4 cellular contexts compared by ENCODE assay signal in the genomic region with DNA sequence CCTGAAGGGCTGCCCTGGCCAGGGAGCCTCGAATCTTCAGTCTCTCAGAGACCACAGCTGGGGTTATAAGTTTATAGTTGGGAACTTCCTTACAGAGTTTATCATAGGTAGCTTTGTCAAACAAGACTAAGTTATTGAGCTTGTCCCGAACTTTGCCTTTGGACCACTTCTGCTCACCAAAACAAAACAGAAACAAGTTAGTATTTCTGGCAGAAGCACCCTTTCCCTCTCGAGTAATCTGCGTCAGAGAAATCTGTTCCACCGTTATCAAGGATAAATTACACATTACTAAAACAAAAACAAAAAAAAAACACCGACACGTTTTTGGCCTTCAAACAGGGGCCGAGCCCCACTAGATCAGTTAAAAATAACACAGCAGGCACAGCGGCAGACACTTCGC. TPM values are rescaled to one million over a fixed set of nuclear protein-coding genes. Genes with fewer than 3 reads are reported as not detected.
DNase-seq lines count a peak whose midpoint lies in the region; ATAC-seq and TF ChIP-seq lines count a peak whose summit lies in the region.
"Not testable (repeated sequence)": the region's sequence is repeated elsewhere in the genome, so short reads cannot be mapped to it uniquely, and the experiment has no call there.

No MANE protein-coding gene starts in this region.

- not testable (repeated sequence) for H3K27me3 ChIP-seq in HUES48 (ENCODE audit: control insufficient read depth, insufficient read depth, low read length); ascending aorta

- H3K4me3 ChIP-seq in HUES48 (ENCODE audit: low read depth, low read length) = peak overlapping the region; percentile 98
- H3K4me3 ChIP-seq in ascending aorta = peak overlapping the region; percentile 78 to 89

- H3K27me3 Mint-ChIP-seq in immature natural killer cell (ENCODE audit: low read depth in 3 of 3) = peaks cover 2 to 11% (median 7%) of the 10 kb centered on the region in 3 donors
- not testable (repeated sequence) for H3K27me3 Mint-ChIP-seq in stimulated activated naive B cell treated with anti-CD40 and anti-IgM and Interleukin-4, amounts not matched to agents 10 μg/mL and 1 μg/mL and 100 μg/mL, for 72 hours

- not testable (repeated sequence) for H3K9me3 ChIP-seq in HUES48 (ENCODE audit: control insufficient read depth, insufficient read depth, low read length); ascending aorta

- intact Hi-C loops in ascending aorta (cut with DNase I) = not testable (repeated sequence)

- H3K4me3 Mint-ChIP-seq in immature natural killer cell = peak overlapping the region; percentile 93 to 100 (median 98)
- H3K4me3 Mint-ChIP-seq in stimulated activated naive B cell treated with anti-CD40 and anti-IgM and Interleukin-4, amounts not matched to agents 10 μg/mL and 1 μg/mL and 100 μg/mL, for 72 hours = peak overlapping the region; percentile 98

- DNase-seq in ascending aorta (ENCODE audit: low spot score in 2 of 2); stimulated activated naive B cell treated with anti-CD40 and anti-IgM and Interleukin-4, amounts not matched to agents 10 μg/mL and 1 μg/mL and 100 μg/mL, for 72 hours: not testable (repeated sequence)
- DNase-seq in immature natural killer cell = peak in 1 of 3 donors; percentile 17

- peak overlapping the region; percentile 94 for H3K9ac ChIP-seq in HUES48 (ENCODE audit: low read depth, low read length)

- not testable (repeated sequence) for H3K4me1 ChIP-seq in HUES48 (ENCODE audit: control insufficient read depth, insufficient read depth, low read length)
- H3K4me1 ChIP-seq in ascending aorta = peaks cover 7 to 32% of the 10 kb centered on the region in 2 donors

- H3K36me3 Mint-ChIP-seq in immature natural killer cell = peaks cover 11 to 31% (median 24%) of the 10 kb centered on the region in 3 donors
- H3K36me3 Mint-ChIP-seq in stimulated activated naive B cell treated with anti-CD40 and anti-IgM and Interleukin-4, amounts not matched to agents 10 μg/mL and 1 μg/mL and 100 μg/mL, for 72 hours = peaks cover 47 to 62% of the 10 kb centered on the region in 2 donors

- H3K4me1 Mint-ChIP-seq in immature natural killer cell = peaks cover 54 to 60% of the 10 kb centered on the region in 2 donors
- peaks cover 23 to 29% of the 10 kb centered on the region in 2 donors for H3K4me1 Mint-ChIP-seq in stimulated activated naive B cell treated with anti-CD40 and anti-IgM and Interleukin-4, amounts not matched to agents 10 μg/mL and 1 μg/mL and 100 μg/mL, for 72 hours

- H3K9me3 Mint-ChIP-seq in immature natural killer cell; stimulated activated naive B cell treated with anti-CD40 and anti-IgM and Interleukin-4, amounts not matched to agents 10 μg/mL and 1 μg/mL and 100 μg/mL, for 72 hours: not testable (repeated sequence)

- H3K36me3 ChIP-seq in HUES48 (ENCODE audit: control insufficient read depth, insufficient read depth, low read length) = peaks cover 64% of the 10 kb centered on the region
- H3K36me3 ChIP-seq in ascending aorta = peaks cover 28 to 54% of the 10 kb centered on the region in 2 donors

- peak overlapping the region; percentile 98 to 100 (median 100) for H3K27ac Mint-ChIP-seq in immature natural killer cell
- H3K27ac Mint-ChIP-seq in stimulated activated naive B cell treated with anti-CD40 and anti-IgM and Interleukin-4, amounts not matched to agents 10 μg/mL and 1 μg/mL and 100 μg/mL, for 72 hours = peak overlapping the region; percentile 100

- TF ChIP-seq CTCF in ascending aorta (IDR thresholded peaks at IDR 0.05) = not testable (repeated sequence)

- not testable (repeated sequence) for ATAC-seq in stimulated activated naive B cell treated with anti-CD40 and anti-IgM and Interleukin-4, amounts not matched to agents 10 μg/mL and 1 μg/mL and 100 μg/mL, for 72 hours (replicated peaks)

- H3K27ac ChIP-seq in HUES48 (ENCODE audit: low read depth, low read length) (peak overlapping the region; percentile 98), ascending aorta (peak overlapping the region; percentile 83 to 96)

RNA-seq across cellular contexts. Expression of gene RPS25, which starts 0.8 kb away (rescaled TPM):
- total RNA-seq in ascending aorta = 857 TPM
- 1,000 to 10,000 TPM; 1,543 to 2,582 (median 1,747) TPM for polyA plus RNA-seq in immature natural killer cell

RNA-seq across cellular contexts. Expression of gene TRAPPC4, which starts 1.2 kb away (rescaled TPM):
- total RNA-seq in ascending aorta = 41.0 TPM
- polyA plus RNA-seq in immature natural killer cell = 100 to 1,000 TPM; 104 to 136 (median 110) TPM

RNA-seq across cellular contexts. Expression of gene SLC37A4, which starts 13.3 kb away (rescaled TPM):
- 21.2 TPM for total RNA-seq in ascending aorta
- polyA plus RNA-seq in immature natural killer cell = 10 to 100 TPM in 2 of 3 donors, 1 to 10 TPM in 1; 9.4 to 11.6 (median 11.4) TPM

RNA-seq across cellular contexts. Expression of gene CENATAC, which starts 19.4 kb away (rescaled TPM):
- total RNA-seq in ascending aorta = 67.7 TPM
- 10 to 100 TPM in 2 of 3 donors, 1 to 10 TPM in 1; 9.1 to 17.1 (median 10.5) TPM for polyA plus RNA-seq in immature natural killer cell

RNA-seq across cellular contexts. Expression of gene HYOU1, which starts 39.6 kb away (rescaled TPM):
- total RNA-seq in ascending aorta = 98.4 TPM
- polyA plus RNA-seq in immature natural killer cell = 10 to 100 TPM; 23.2 to 49.1 (median 32.9) TPM
